In genomic region chr7:38374507-38374906, GRCh38 we compare ENCODE assay signal across 7 cellular contexts.
A peak's percentile ranks its signal among the peaks of the same experiment; 100 is the strongest.
DNase-seq lines count a peak whose midpoint lies in the region; ATAC-seq and TF ChIP-seq lines count a peak whose summit lies in the region.

No MANE protein-coding gene starts in this region.

- no peak overlapping the region for H3K4me3 ChIP-seq in HEK293 (ENCODE audit: low read depth, low read length)

- no peak overlapping the region for H3K27ac ChIP-seq in HEK293 (ENCODE audit: extremely low read depth, low read depth, low read length)

- DNase-seq in G401 (ENCODE audit: low spot score) (peak; percentile 17), memory B cell (ENCODE audit: low spot score in 2 of 2) (peak; percentile 53 to 58), UCSD-AML1 (lab: John Stamatoyannopoulos, UW; ENCODE audit: unreplicated experiment) (no peak)

- no peaks in the 10 kb centered on the region for H3K9me3 ChIP-seq in HEK293 (ENCODE audit: control insufficient read depth, insufficient read depth, low read depth, low read length)

- POLR2A ChIA-PET in HEK293 (lab: Yijun Ruan, JAX) = no interaction called here

- H3K4me1 Mint-ChIP-seq in brain (peaks cover 12% of the 10 kb centered on the region), memory B cell (peaks cover 12% of the 10 kb centered on the region)

- H3K36me3 Mint-ChIP-seq in brain (no peaks in the 10 kb centered on the region), memory B cell (peaks cover 9% of the 10 kb centered on the region)

- H3K4me3 Mint-ChIP-seq in brain (no peak overlapping the region), memory B cell (no peak overlapping the region)

- in situ Hi-C loops in G401 (cut with HindIII; ENCODE audit: low sequenced_read_pairs) = no loop called here

- H3K27ac Mint-ChIP-seq in brain = no peak overlapping the region
- H3K27ac Mint-ChIP-seq in memory B cell = no peak overlapping the region

- TF ChIP-seq CTCF in HEK293 (tag by site-specific recombination; IDR thresholded peaks at IDR 0.05) (no peak), brain (conservative IDR thresholded peaks at IDR 0.05) (peak; percentile 62 to 75)

- H3K27me3 Mint-ChIP-seq in brain (peaks cover under 1% of the 10 kb centered on the region), memory B cell (no peaks in the 10 kb centered on the region)

- H3K9me3 Mint-ChIP-seq in brain (no peaks in the 10 kb centered on the region), memory B cell (no peaks in the 10 kb centered on the region)

- H3K36me3 ChIP-seq in HEK293 (ENCODE audit: control insufficient read depth in 2 of 2, insufficient read depth in 1 of 2, low read length in 2 of 2) = no peaks in the 10 kb centered on the region

- H3K4me1 ChIP-seq in HEK293 (ENCODE audit: control insufficient read depth, insufficient read depth, low read length) = no peaks in the 10 kb centered on the region

- CTCF ChIA-PET in HEK293 (lab: Yijun Ruan, JAX) = interaction anchor here (0.6 to 2.9 kb wide), 33 partner anchors 8 to 1071 kb away, joined by 3 to 19 read pairs (median 4); no protein-coding TSS in a partner anchor

- ATAC-seq in SK-N-SH treated with all-trans-retinoic acid at 6 μM for 48 hours (0 out of 3 replicates have a peak, but pooled peaks have one; percentile 29), memory B cell (ENCODE audit: low read depth) (peak; percentile 34), GM18520 (IDR thresholded peaks at IDR 0.05; ENCODE audit: unreplicated experiment) (no peak)

TF ChIP-seq in HEK293, 187 proteins besides CTCF, POLR2A, EP300 and RAD21:
- no peak for TF ChIP-seq ZNF133 (tag by site-specific recombination; IDR thresholded peaks at IDR 0.05)
- TF ChIP-seq ZNF654 (tag by site-specific recombination; IDR thresholded peaks at IDR 0.05; ENCODE audit: low read depth) = peak; percentile 28; the same call in 1 of the 2 replicates

TF ChIP-seq in SK-N-SH treated with all-trans-retinoic acid at 6 μM for 48 hours, 23 proteins besides CTCF, POLR2A, EP300 and RAD21:
- TF ChIP-seq ZC3H10 (CRISPR knock-in tag; IDR thresholded peaks at IDR 0.05) = no peak
- TF ChIP-seq OSR1 (CRISPR knock-in tag; IDR thresholded peaks at IDR 0.05) = no peak
- no peak for TF ChIP-seq ISL1 (CRISPR knock-in tag; IDR thresholded peaks at IDR 0.05)
- TF ChIP-seq ZNF70 (CRISPR knock-in tag; IDR thresholded peaks at IDR 0.05) = no peak
- no peak for TF ChIP-seq TCF4 (CRISPR knock-in tag; IDR thresholded peaks at IDR 0.05; ENCODE audit: borderline replicate concordance)
- TF ChIP-seq RARB (CRISPR knock-in tag; IDR thresholded peaks at IDR 0.05) = no peak
- no peak for TF ChIP-seq SNAI2 (CRISPR knock-in tag; IDR thresholded peaks at IDR 0.05)
